Comparison of ENCODE assay signal across 18 cellular contexts in genomic region chr9:303502-303901, GRCh38.
DNase-seq lines count a peak whose midpoint lies in the region; ATAC-seq and TF ChIP-seq lines count a peak whose summit lies in the region.
"Had no signal": no experiment of that assay in that cellular context is flagged by ENCODE, and none has a peak within 500 bp of the region (broad histone marks: within the 10 kb centered on the region; RNA-seq: fewer than 3 reads in every experiment).

No MANE protein-coding gene starts in this region.

- H3K27me3 ChIP-seq in CD8-positive, alpha-beta T cell (ENCODE audit: insufficient read depth, low read length): no peaks in the 10 kb centered on the region
- no peaks in the 10 kb centered on the region for H3K27me3 ChIP-seq in effector memory CD4-positive, alpha-beta T cell (replicated peaks; ENCODE audit: control insufficient read depth, insufficient read depth, low read length, poor library complexity, severe bottlenecking)
- H3K27me3 ChIP-seq in smooth muscle cell (ENCODE audit: low read depth): no peaks in the 10 kb centered on the region
- H3K27me3 ChIP-seq: BLaER1 had no signal

- WGBS in smooth muscle cell (ENCODE audit: low lambda C conversion rate): 93% methylated on average over 5 of the region's 5 CpGs

- no peaks in the 10 kb centered on the region for H4K20me1 ChIP-seq in smooth muscle cell (ENCODE audit: low read depth)
- H4K20me1 ChIP-seq: BLaER1 had no signal

- TF ChIP-seq CTCF in CD8-positive, alpha-beta T cell (IDR thresholded peaks at IDR 0.05): no peak
- TF ChIP-seq CTCF in smooth muscle cell (IDR thresholded peaks at IDR 0.05; ENCODE audit: borderline replicate concordance, insufficient read depth, poor library complexity, severe bottlenecking): no peak

- no peak overlapping the region for H3K9ac ChIP-seq in smooth muscle cell (ENCODE audit: low read depth)
- H3K9ac ChIP-seq: BLaER1 had no signal

- no peak overlapping the region for H3K4me3 ChIP-seq in CD8-positive, alpha-beta T cell (ENCODE audit: low read depth, low read length)
- H3K4me3 ChIP-seq in effector memory CD4-positive, alpha-beta T cell (ENCODE audit: insufficient read depth, low read depth, low read length, poor library complexity, severe bottlenecking): no peak overlapping the region
- H3K4me3 ChIP-seq in smooth muscle cell: no peak overlapping the region
- H3K4me3 ChIP-seq: BLaER1 had no signal

- CTCF ChIA-PET in CD8-positive, alpha-beta T cell (lab: Charles Lee): interaction anchor here (1.1 kb wide), 1 partner anchor 21 kb away, joined by 3 read pairs; no protein-coding TSS in a partner anchor

- H3K27me3 Mint-ChIP-seq in activated naive CD8-positive, alpha-beta T cell: no peaks in the 10 kb centered on the region
- H3K27me3 Mint-ChIP-seq in activated naive CD8-positive, alpha-beta T cell treated with anti-CD3 and anti-CD28 coated beads for 36 hours: no peaks in the 10 kb centered on the region
- H3K27me3 Mint-ChIP-seq in CD8-positive, alpha-beta T cell (ENCODE audit: low read depth): no peaks in the 10 kb centered on the region
- no peaks in the 10 kb centered on the region for H3K27me3 Mint-ChIP-seq in stimulated activated naive B cell treated with anti-CD40 and anti-IgM and Interleukin-4, amounts not matched to agents 10 μg/mL and 1 μg/mL and 100 μg/mL, for 72 hours

- POLR2A ChIA-PET in CD8-positive, alpha-beta T cell (lab: Charles Lee): no interaction called here

- H3K4me1 ChIP-seq in CD8-positive, alpha-beta T cell (ENCODE audit: insufficient read depth, low read length): no peaks in the 10 kb centered on the region
- H3K4me1 ChIP-seq in effector memory CD4-positive, alpha-beta T cell (ENCODE audit: control insufficient read depth, insufficient read depth, low read length, poor library complexity, severe bottlenecking): no peaks in the 10 kb centered on the region
- H3K4me1 ChIP-seq in smooth muscle cell (ENCODE audit: low read depth): no peaks in the 10 kb centered on the region
- H3K4me1 ChIP-seq: BLaER1 had no signal

- no peak overlapping the region for H3K27ac ChIP-seq in CD8-positive, alpha-beta T cell (ENCODE audit: low read depth, low read length)
- peak overlapping the region; percentile 19 for H3K27ac ChIP-seq in effector memory CD4-positive, alpha-beta T cell (ENCODE audit: insufficient read depth, low read length, poor library complexity, severe bottlenecking)
- H3K27ac ChIP-seq in smooth muscle cell (ENCODE audit: low read depth) (peak overlapping the region; percentile 85), substantia nigra (ENCODE audit: low read depth, low read length, poor library complexity, severe bottlenecking) (no peak overlapping the region)
- H3K27ac ChIP-seq: BLaER1, RWPE1 had no signal

- H3K36me3 ChIP-seq in CD8-positive, alpha-beta T cell (ENCODE audit: insufficient read depth, low read length): peaks cover 32% of the 10 kb centered on the region
- H3K36me3 ChIP-seq in effector memory CD4-positive, alpha-beta T cell (ENCODE audit: control insufficient read depth, insufficient read depth, low read length): peaks cover 49% of the 10 kb centered on the region
- H3K36me3 ChIP-seq in smooth muscle cell (ENCODE audit: low read depth): no peaks in the 10 kb centered on the region

- peaks cover 9% of the 10 kb centered on the region for H3K36me3 Mint-ChIP-seq in activated naive CD8-positive, alpha-beta T cell
- H3K36me3 Mint-ChIP-seq in activated naive CD8-positive, alpha-beta T cell treated with anti-CD3 and anti-CD28 coated beads for 36 hours: peaks cover 44% of the 10 kb centered on the region
- peaks cover 84% of the 10 kb centered on the region for H3K36me3 Mint-ChIP-seq in CD8-positive, alpha-beta T cell
- peaks cover 38 to 59% of the 10 kb centered on the region in 2 donors for H3K36me3 Mint-ChIP-seq in stimulated activated naive B cell treated with anti-CD40 and anti-IgM and Interleukin-4, amounts not matched to agents 10 μg/mL and 1 μg/mL and 100 μg/mL, for 72 hours

- DNase-seq in activated naive CD8-positive, alpha-beta T cell treated with anti-CD3 and anti-CD28 coated beads for 36 hours: no peak
- DNase-seq in CD8-positive, alpha-beta T cell: no peak
- no peak for DNase-seq in effector memory CD4-positive, alpha-beta T cell
- DNase-seq in smooth muscle cell (lab: John Stamatoyannopoulos, UW; ENCODE audit: unreplicated experiment) (no peak), substantia nigra (lab: John Stamatoyannopoulos, UW) (no peak), SK-N-DZ (ENCODE audit: low spot score) (no peak)
- DNase-seq in stimulated activated naive B cell treated with anti-CD40 and anti-IgM and Interleukin-4, amounts not matched to agents 10 μg/mL and 1 μg/mL and 100 μg/mL, for 72 hours: no peak
- DNase-seq: DMS79 treated with DMSO at 0.1 percent for 48 hours, GOT3, NCI-H1092 treated with DMSO at 0.1 percent for 48 hours, NCI-H146, NCI-H2081, NCI-H82, PC-3, SIG-M5 had no signal

- peaks cover 7% of the 10 kb centered on the region for H3K4me1 Mint-ChIP-seq in activated naive CD8-positive, alpha-beta T cell (ENCODE audit: low read depth)
- peaks cover 4% of the 10 kb centered on the region for H3K4me1 Mint-ChIP-seq in activated naive CD8-positive, alpha-beta T cell treated with anti-CD3 and anti-CD28 coated beads for 36 hours
- peaks cover 17% of the 10 kb centered on the region for H3K4me1 Mint-ChIP-seq in CD8-positive, alpha-beta T cell (ENCODE audit: low read depth)
- peaks cover 4 to 26% of the 10 kb centered on the region in 2 donors for H3K4me1 Mint-ChIP-seq in stimulated activated naive B cell treated with anti-CD40 and anti-IgM and Interleukin-4, amounts not matched to agents 10 μg/mL and 1 μg/mL and 100 μg/mL, for 72 hours

- ATAC-seq in CD8-positive, alpha-beta T cell: no peak
- no peak for ATAC-seq in stimulated activated naive B cell treated with anti-CD40 and anti-IgM and Interleukin-4, amounts not matched to agents 10 μg/mL and 1 μg/mL and 100 μg/mL, for 72 hours (replicated peaks)

- no peak overlapping the region for H3K4me2 ChIP-seq in smooth muscle cell
- H3K4me2 ChIP-seq: BLaER1 had no signal

- H3K4me3 Mint-ChIP-seq in activated naive CD8-positive, alpha-beta T cell: no peak overlapping the region
- no peak overlapping the region for H3K4me3 Mint-ChIP-seq in activated naive CD8-positive, alpha-beta T cell treated with anti-CD3 and anti-CD28 coated beads for 36 hours
- H3K4me3 Mint-ChIP-seq in CD8-positive, alpha-beta T cell: no peak overlapping the region
- no peak overlapping the region for H3K4me3 Mint-ChIP-seq in stimulated activated naive B cell treated with anti-CD40 and anti-IgM and Interleukin-4, amounts not matched to agents 10 μg/mL and 1 μg/mL and 100 μg/mL, for 72 hours

- H3K27ac Mint-ChIP-seq in activated naive CD8-positive, alpha-beta T cell: peak overlapping the region; percentile 46
- H3K27ac Mint-ChIP-seq in activated naive CD8-positive, alpha-beta T cell treated with anti-CD3 and anti-CD28 coated beads for 36 hours: no peak overlapping the region
- H3K27ac Mint-ChIP-seq in CD8-positive, alpha-beta T cell: peak overlapping the region; percentile 43
- H3K27ac Mint-ChIP-seq in stimulated activated naive B cell treated with anti-CD40 and anti-IgM and Interleukin-4, amounts not matched to agents 10 μg/mL and 1 μg/mL and 100 μg/mL, for 72 hours: no peak overlapping the region

- H3F3A ChIP-seq in smooth muscle cell (ENCODE audit: low read depth): no peaks in the 10 kb centered on the region

- no peaks in the 10 kb centered on the region for H3K79me2 ChIP-seq in smooth muscle cell (ENCODE audit: low read depth)

- H2AFZ ChIP-seq in smooth muscle cell (ENCODE audit: low read depth): no peak overlapping the region

- no peaks in the 10 kb centered on the region for H3K9me3 ChIP-seq in CD8-positive, alpha-beta T cell (ENCODE audit: low read length)
- no peaks in the 10 kb centered on the region for H3K9me3 ChIP-seq in effector memory CD4-positive, alpha-beta T cell (ENCODE audit: control insufficient read depth, low read length)
- no peaks in the 10 kb centered on the region for H3K9me3 ChIP-seq in smooth muscle cell (replicated peaks; ENCODE audit: low read depth)
- H3K9me3 ChIP-seq: BLaER1 had no signal

- intact Hi-C loops in CD8-positive, alpha-beta T cell (cut with DNase I, micrococcal nuclease): no loop called here

- no peaks in the 10 kb centered on the region for H3K9me3 Mint-ChIP-seq in activated naive CD8-positive, alpha-beta T cell (ENCODE audit: low read depth)
- no peaks in the 10 kb centered on the region for H3K9me3 Mint-ChIP-seq in activated naive CD8-positive, alpha-beta T cell treated with anti-CD3 and anti-CD28 coated beads for 36 hours
- H3K9me3 Mint-ChIP-seq in CD8-positive, alpha-beta T cell: no peaks in the 10 kb centered on the region
- no peaks in the 10 kb centered on the region for H3K9me3 Mint-ChIP-seq in stimulated activated naive B cell treated with anti-CD40 and anti-IgM and Interleukin-4, amounts not matched to agents 10 μg/mL and 1 μg/mL and 100 μg/mL, for 72 hours

Comparison
In these comparisons a context has a peak if more than half of its experiments do, and no peak if none do; other contexts are left out.
1. H3K27ac Mint-ChIP-seq: peak in activated naive CD8-positive, alpha-beta T cell (single experiment) and CD8-positive, alpha-beta T cell (single experiment); none in activated naive CD8-positive, alpha-beta T cell treated with anti-CD3 and anti-CD28 coated beads for 36 hours (single experiment) and stimulated activated naive B cell treated with anti-CD40 and anti-IgM and Interleukin-4, amounts not matched to agents 10 μg/mL and 1 μg/mL and 100 μg/mL, for 72 hours (single experiment).
2. H3K27ac ChIP-seq: peak in effector memory CD4-positive, alpha-beta T cell (single experiment) and smooth muscle cell (single experiment); none in CD8-positive, alpha-beta T cell (single experiment) and substantia nigra (single experiment).